ENCODE assay signal across 9 cellular contexts in genomic region chr6:32188381-32189081, GRCh38. TPM values are rescaled to one million over a fixed set of nuclear protein-coding genes. Genes with fewer than 3 reads are reported as not detected.
DNase-seq lines count a peak whose midpoint lies in the region; ATAC-seq, FAIRE-seq and TF ChIP-seq lines count a peak whose summit lies in the region.
"Had no signal": no experiment of that assay in that cellular context is flagged by ENCODE, and none has a peak within 500 bp of the region (broad histone marks: within the 10 kb centered on the region; RNA-seq: fewer than 3 reads in every experiment).

No MANE protein-coding gene starts in this region.

- H3K4me2 ChIP-seq in OCI-LY3 (ENCODE audit: low read length): peak overlapping the region; percentile 93
- peak overlapping the region; percentile 81 to 90 for H3K4me2 ChIP-seq in H1 (ENCODE audit: insufficient read depth in 1 of 2, low read depth in 2 of 2, low read length in 2 of 2)
- H3K4me2 ChIP-seq in neural progenitor cell: peak overlapping the region; percentile 99

- H3K27ac ChIP-seq in CD4-positive, CD25-positive, alpha-beta regulatory T cell (ENCODE audit: insufficient read depth, low read length, poor library complexity, severe bottlenecking): peak overlapping the region; percentile 88
- H3K27ac ChIP-seq in OCI-LY3 (ENCODE audit: low read length): peak overlapping the region; percentile 74
- H3K27ac ChIP-seq in H1 (ENCODE audit: low read depth, low read length): peak overlapping the region; percentile 54
- peak overlapping the region; percentile 66 for H3K27ac ChIP-seq in neural progenitor cell

- no peak for DNase-seq in CD4-positive, CD25-positive, alpha-beta regulatory T cell
- DNase-seq in H1 (ENCODE audit: low read depth in 1 of 2, low spot score in 2 of 2): no peak
- no peak for DNase-seq in neural progenitor cell (ENCODE audit: low spot score)
- DNase-seq in HK-2 (ENCODE audit: unreplicated experiment): no peak
- DNase-seq in NCI-H82 treated with DMSO at 0.1 percent for 48 hours (lab: John Stamatoyannopoulos, UW; ENCODE audit: unreplicated experiment): no peak
- DNase-seq: stimulated activated naive CD4-positive, alpha-beta T cell had no signal

- H4K8ac ChIP-seq in H1 (ENCODE audit: extremely low read depth, insufficient read depth, low read length): no peak overlapping the region

- H3K27me3 Mint-ChIP-seq in CD4-positive, CD25-positive, alpha-beta regulatory T cell: peaks cover 4% of the 10 kb centered on the region
- peaks cover 10% of the 10 kb centered on the region for H3K27me3 Mint-ChIP-seq in neural progenitor cell (ENCODE audit: insufficient read depth, low read depth)

- peaks cover 25% of the 10 kb centered on the region for H3K36me3 Mint-ChIP-seq in CD4-positive, CD25-positive, alpha-beta regulatory T cell
- peaks cover 13% of the 10 kb centered on the region for H3K36me3 Mint-ChIP-seq in neural progenitor cell

- H3K27me3 ChIP-seq in CD4-positive, CD25-positive, alpha-beta regulatory T cell (ENCODE audit: control insufficient read depth, insufficient read depth, low read length): no peaks in the 10 kb centered on the region
- H3K27me3 ChIP-seq in OCI-LY3 (ENCODE audit: low read depth, low read length) (no peaks in the 10 kb centered on the region), H1 (replicated peaks in 1 of 4; ENCODE audit: control insufficient read depth in 3 of 4, extremely low read depth in 1 of 4, insufficient read depth in 3 of 4, low read length in 3 of 4) (no peaks in the 10 kb centered on the region), neural progenitor cell (no peaks in the 10 kb centered on the region)

- peaks cover 2% of the 10 kb centered on the region for H3K79me1 ChIP-seq in H1 (ENCODE audit: low read depth, low read length)

- no peak overlapping the region for H3K56ac ChIP-seq in H1 (replicated peaks; ENCODE audit: insufficient read length, low read depth, low read length)

- H3K9me3 ChIP-seq in CD4-positive, CD25-positive, alpha-beta regulatory T cell (ENCODE audit: control insufficient read depth in 2 of 2, low read length in 2 of 2): no peaks in the 10 kb centered on the region
- H3K9me3 ChIP-seq in OCI-LY3 (ENCODE audit: insufficient read depth, low read length) (no peaks in the 10 kb centered on the region), H1 (ENCODE audit: insufficient read depth in 2 of 2, low read depth in 1 of 2, low read length in 1 of 2) (no peaks in the 10 kb centered on the region), neural progenitor cell (ENCODE audit: low read depth) (no peaks in the 10 kb centered on the region)

- peaks cover 5% of the 10 kb centered on the region for H3K23me2 ChIP-seq in H1 (ENCODE audit: low read depth, low read length)

- H2BK15ac ChIP-seq in H1 (ENCODE audit: low read length): no peak overlapping the region

- POLR2A ChIA-PET in H1 (lab: Charles Lee; ENCODE audit: partially characterized antibody): interaction anchor here (1.0 to 13.3 kb wide), 10 partner anchors 9 to 58 kb away, joined by 3 to 194 read pairs (median 3); partner anchors contain the start of genes AGPAT1, FKBPL, PRRT1 and RNF5

- no peak overlapping the region for H2BK12ac ChIP-seq in H1 (ENCODE audit: low read depth, low read length)

- peak overlapping the region; percentile 94 to 98 (median 96) for H3K4me3 Mint-ChIP-seq in CD4-positive, CD25-positive, alpha-beta regulatory T cell
- peak overlapping the region; percentile 93 for H3K4me3 Mint-ChIP-seq in neural progenitor cell

- peak overlapping the region; percentile 93 to 98 (median 97) for H3K27ac Mint-ChIP-seq in CD4-positive, CD25-positive, alpha-beta regulatory T cell
- H3K27ac Mint-ChIP-seq in neural progenitor cell: peak overlapping the region; percentile 96

- H2BK5ac ChIP-seq in H1 (ENCODE audit: low read depth, low read length): peak overlapping the region; percentile 52; the same call in 1 of the 2 replicates

- no peak for TF ChIP-seq POLR2A in H1 (IDR thresholded peaks at IDR 0.05; ENCODE audit: control extremely low read depth in 1 of 2, low read depth in 2 of 2, low read length in 2 of 2)

- TF ChIP-seq CTCF in OCI-LY3 (IDR thresholded peaks at IDR 0.05; ENCODE audit: low read depth, low read length): no peak
- no peak for TF ChIP-seq CTCF in H1 (IDR thresholded peaks at IDR 0.05; ENCODE audit: control extremely low read depth in 1 of 3, insufficient read depth in 1 of 3, low read depth in 1 of 3, low read length in 3 of 3)
- no peak for TF ChIP-seq CTCF in neural progenitor cell (IDR thresholded peaks at IDR 0.05)

- no peak overlapping the region for H2AK5ac ChIP-seq in H1 (ENCODE audit: low read depth, low read length)

- no peak overlapping the region for H2BK20ac ChIP-seq in H1 (ENCODE audit: low read length)

- peak overlapping the region; percentile 32 for H3K18ac ChIP-seq in H1 (ENCODE audit: extremely low read depth, low read length)

- peak overlapping the region; percentile 81 for H3K4me3 ChIP-seq in CD4-positive, CD25-positive, alpha-beta regulatory T cell (ENCODE audit: low read depth, low read length)
- peak overlapping the region; percentile 93 for H3K4me3 ChIP-seq in OCI-LY3 (ENCODE audit: low read length)
- H3K4me3 ChIP-seq in H1 (ENCODE audit: extremely low read depth in 1 of 4, insufficient read depth in 2 of 4, low read depth in 3 of 4, low read length in 4 of 4): peak overlapping the region; percentile 30 to 87 (median 64)
- H3K4me3 ChIP-seq in neural progenitor cell: peak overlapping the region; percentile 88

- WGBS in H1 (ENCODE audit: extremely low coverage in 1 of 2, insufficient coverage in 1 of 2, insufficient read length in 1 of 2, insufficient replicate concordance in 2 of 2, low coverage in 1 of 2, low lambda C conversion rate in 2 of 2, missing lambda C conversion rate in 1 of 2), 2 experiments: 71% methylated on average over 10 of the region's 13 CpGs; no CpG with 5 or more reads in 1 of the 2 experiments

- no peak overlapping the region for H3K4ac ChIP-seq in H1 (replicated peaks; ENCODE audit: insufficient read length, low read depth, low read length)

- TF ChIP-seq EP300 in H1 (IDR thresholded peaks at IDR 0.05; ENCODE audit: borderline replicate concordance in 1 of 2, low read depth in 2 of 2, low read length in 2 of 2): no peak

- H3F3A ChIP-seq in neural progenitor cell (ENCODE audit: low read depth): peaks cover 46% of the 10 kb centered on the region

- H2AFZ ChIP-seq in OCI-LY3 (ENCODE audit: low read depth, low read length): no peak overlapping the region
- H2AFZ ChIP-seq in H1 (ENCODE audit: low read length): no peak overlapping the region
- H2AFZ ChIP-seq in neural progenitor cell (replicated peaks): no peak overlapping the region

- H3K36me3 ChIP-seq in CD4-positive, CD25-positive, alpha-beta regulatory T cell (ENCODE audit: control insufficient read depth, insufficient read depth, low read length): peaks cover 21% of the 10 kb centered on the region
- H3K36me3 ChIP-seq in OCI-LY3 (replicated peaks; ENCODE audit: low read depth, low read length): peaks cover 20% of the 10 kb centered on the region
- peaks cover 2 to 18% (median 14%) of the 10 kb centered on the region in 4 experiments; a peak in 7 of 8 replicates for H3K36me3 ChIP-seq in H1 (ENCODE audit: control insufficient read depth in 2 of 4, insufficient read depth in 4 of 4, low read length in 3 of 4)
- H3K36me3 ChIP-seq in neural progenitor cell: no peaks in the 10 kb centered on the region

- no peak for TF ChIP-seq RAD21 in H1 (IDR thresholded peaks at IDR 0.05 in 1 of 2, conservative IDR thresholded peaks at IDR 0.05 in 1 of 2; ENCODE audit: low read depth in 2 of 2, low read length in 2 of 2)

- CTCF ChIA-PET in H1 (lab: Charles Lee; ENCODE audit: partially characterized antibody): interaction anchor here (0.5 to 3.2 kb wide), 9 partner anchors 9 to 71 kb away, joined by 3 to 13 read pairs (median 4); partner anchors contain the start of genes AGPAT1 and PRRT1

- H4K5ac ChIP-seq in H1 (ENCODE audit: insufficient read length, low read depth, low read length): no peak overlapping the region

- peaks cover 10 to 55% (median 43%) of the 10 kb centered on the region in 4 donors for H3K4me1 Mint-ChIP-seq in CD4-positive, CD25-positive, alpha-beta regulatory T cell
- H3K4me1 Mint-ChIP-seq in neural progenitor cell: peaks cover 58% of the 10 kb centered on the region

- H3K79me2 ChIP-seq in OCI-LY3 (ENCODE audit: low read length) (peaks cover 51% of the 10 kb centered on the region), H1 (ENCODE audit: control insufficient read depth in 1 of 2, insufficient read depth in 2 of 2, low read length in 2 of 2) (peaks cover 0 to 13% of the 10 kb centered on the region in 2 experiments; a peak in 2 of 4 replicates), neural progenitor cell (ENCODE audit: low read depth) (peaks cover 36% of the 10 kb centered on the region)

- H3K14ac ChIP-seq in H1 (ENCODE audit: insufficient read length): no peak overlapping the region

- H3K9me3 Mint-ChIP-seq in CD4-positive, CD25-positive, alpha-beta regulatory T cell: no peaks in the 10 kb centered on the region
- H3K9me3 Mint-ChIP-seq in neural progenitor cell: no peaks in the 10 kb centered on the region

- FAIRE-seq in H1 (lab: Jason Lieb, UNC): no peak

- ATAC-seq in CD4-positive, CD25-positive, alpha-beta regulatory T cell (ENCODE audit: low read depth in 2 of 2): no peak
- no peak for ATAC-seq in HG02763 (IDR thresholded peaks at IDR 0.05; ENCODE audit: unreplicated experiment)
- no peak for ATAC-seq in GM18870 (IDR thresholded peaks at IDR 0.05; ENCODE audit: unreplicated experiment)

- no peak overlapping the region for H3K23ac ChIP-seq in H1 (ENCODE audit: insufficient read length)

- H3K4me1 ChIP-seq in CD4-positive, CD25-positive, alpha-beta regulatory T cell (ENCODE audit: control insufficient read depth, insufficient read depth, low read length, poor library complexity, severe bottlenecking): peaks cover 62% of the 10 kb centered on the region
- peaks cover 49% of the 10 kb centered on the region for H3K4me1 ChIP-seq in OCI-LY3 (ENCODE audit: low read length)
- peaks cover 0 to 26% (median 16%) of the 10 kb centered on the region in 4 experiments; a peak in 6 of 7 replicates for H3K4me1 ChIP-seq in H1 (replicated peaks in 1 of 4; ENCODE audit: control insufficient read depth in 3 of 4, insufficient read depth in 4 of 4, low read length in 3 of 4)
- peaks cover 20% of the 10 kb centered on the region for H3K4me1 ChIP-seq in neural progenitor cell

- H4K91ac ChIP-seq in H1 (replicated peaks; ENCODE audit: insufficient read length, low read length): peak overlapping the region; percentile 7

- H4K20me1 ChIP-seq in OCI-LY3 (ENCODE audit: insufficient read depth, low read length): no peaks in the 10 kb centered on the region
- peaks cover 0 to 3% of the 10 kb centered on the region in 2 experiments for H4K20me1 ChIP-seq in H1 (replicated peaks in 1 of 2; ENCODE audit: control insufficient read depth in 1 of 2, insufficient read depth in 2 of 2, low read length in 2 of 2)
- H4K20me1 ChIP-seq in neural progenitor cell (ENCODE audit: low read depth): peaks cover 27% of the 10 kb centered on the region

- peak overlapping the region; percentile 90 for H3K9ac ChIP-seq in OCI-LY3 (ENCODE audit: low read length)
- H3K9ac ChIP-seq in H1 (replicated peaks in 1 of 4; ENCODE audit: extremely low read depth in 1 of 4, low read depth in 3 of 4, low read length in 3 of 4): peak overlapping the region in 2 of 4 experiments; percentile 44 to 69; a peak in 4 of 7 replicates
- peak overlapping the region; percentile 59 for H3K9ac ChIP-seq in neural progenitor cell

- no peak overlapping the region for H2BK120ac ChIP-seq in H1 (replicated peaks; ENCODE audit: low read depth, low read length)

RNA-seq across cellular contexts. Expression of gene PBX2, which starts 1.5 kb away (rescaled TPM):
- total RNA-seq in CD4-positive, CD25-positive, alpha-beta regulatory T cell: 106 TPM
- 1 to 10 TPM; 1.7 to 2.7 (median 1.9) TPM for polyA plus RNA-seq in CD4-positive, CD25-positive, alpha-beta regulatory T cell
- 130 and 133 TPM in 2 replicates for total RNA-seq in H1 (2021; fragmentation: NEBNext Ultra II Directional; extraction: Animal tissue kit (Norgen Biotek cat#: 25700))
- polyA plus RNA-seq in H1 (2011; rRNA removed): 102 and 109 TPM in 2 replicates
- 124 TPM for polyA plus RNA-seq in H1 (2011; cell fraction: cytosol; rRNA removed)
- polyA plus RNA-seq in H1 (2011; cell fraction: nucleus; rRNA removed): 287 TPM
- 114 to 152 TPM (median 137 TPM) in 4 replicates for polyA plus RNA-seq in H1 (2012, experiment 1 of 2)
- 73.3 TPM for polyA plus RNA-seq in H1 (2012, experiment 2 of 2)
- polyA plus RNA-seq in H1 (2013, experiment 1 of 2): 77.2 TPM
- polyA plus RNA-seq in H1 (2013, experiment 2 of 2): 72.5 TPM
- polyA minus RNA-seq in H1 (2011; rRNA and poly(A)+ RNA removed): 105 and 121 TPM in 2 replicates
- polyA minus RNA-seq in H1 (2011; cell fraction: cytosol; rRNA and poly(A)+ RNA removed): 63.4 TPM
- 68.9 TPM for polyA minus RNA-seq in H1 (2011; cell fraction: nucleus; rRNA and poly(A)+ RNA removed)
- total RNA-seq in neural progenitor cell (ENCODE audit: low replicate concordance): 53.3 and 114 TPM in 2 replicates

RNA-seq across cellular contexts. Expression of gene GPSM3, which starts 3.9 kb away (rescaled TPM):
- 202 TPM for total RNA-seq in CD4-positive, CD25-positive, alpha-beta regulatory T cell
- 100 to 1,000 TPM in 2 of 4 donors, 10 to 100 TPM in 2; 82.4 to 109 (median 96.1) TPM for polyA plus RNA-seq in CD4-positive, CD25-positive, alpha-beta regulatory T cell
- total RNA-seq in H1 (2021; fragmentation: NEBNext Ultra II Directional; extraction: Animal tissue kit (Norgen Biotek cat#: 25700)): 6.0 and 6.6 TPM in 2 replicates
- polyA plus RNA-seq in H1 (2011; rRNA removed): 9.8 and 10.6 TPM in 2 replicates
- polyA plus RNA-seq in H1 (2011; cell fraction: cytosol; rRNA removed): 6.9 TPM
- polyA plus RNA-seq in H1 (2011; cell fraction: nucleus; rRNA removed): 10.3 TPM
- polyA plus RNA-seq in H1 (2012, experiment 1 of 2): 6.3 to 10.7 TPM (median 8.7 TPM) in 4 replicates
- 10.1 TPM for polyA plus RNA-seq in H1 (2012, experiment 2 of 2)
- polyA plus RNA-seq in H1 (2013, experiment 1 of 2): 6.8 TPM
- polyA plus RNA-seq in H1 (2013, experiment 2 of 2): 5.9 TPM
- polyA minus RNA-seq in H1 (2011; rRNA and poly(A)+ RNA removed): 2.2 and 2.8 TPM in 2 replicates
- 3.4 TPM for polyA minus RNA-seq in H1 (2011; cell fraction: cytosol; rRNA and poly(A)+ RNA removed)
- polyA minus RNA-seq in H1 (2011; cell fraction: nucleus; rRNA and poly(A)+ RNA removed): 2.4 TPM
- total RNA-seq in neural progenitor cell (ENCODE audit: low replicate concordance): 3.4 and 4.5 TPM in 2 replicates

RNA-seq across cellular contexts. Expression of gene AGER, which starts 4.5 kb away (rescaled TPM):
- total RNA-seq in CD4-positive, CD25-positive, alpha-beta regulatory T cell: 27.8 TPM
- polyA plus RNA-seq in CD4-positive, CD25-positive, alpha-beta regulatory T cell: under 1 TPM in 2 of 4 donors, not detected in 2; 0.44 to 0.52 TPM
- 9.6 and 10.9 TPM in 2 replicates for total RNA-seq in H1 (2021; fragmentation: NEBNext Ultra II Directional; extraction: Animal tissue kit (Norgen Biotek cat#: 25700))
- 3.8 and 5.5 TPM in 2 replicates for polyA plus RNA-seq in H1 (2011; rRNA removed)
- 7.7 TPM for polyA plus RNA-seq in H1 (2011; cell fraction: cytosol; rRNA removed)
- polyA plus RNA-seq in H1 (2011; cell fraction: nucleus; rRNA removed): 72.9 TPM
- polyA plus RNA-seq in H1 (2012, experiment 1 of 2): 13.2 to 17.1 TPM (median 14.7 TPM) in 4 replicates
- polyA plus RNA-seq in H1 (2012, experiment 2 of 2): 7.8 TPM
- 9.7 TPM for polyA plus RNA-seq in H1 (2013, experiment 1 of 2)
- 8.4 TPM for polyA plus RNA-seq in H1 (2013, experiment 2 of 2)
- polyA minus RNA-seq in H1 (2011; rRNA and poly(A)+ RNA removed): 1.5 and 2.4 TPM in 2 replicates
- polyA minus RNA-seq in H1 (2011; cell fraction: cytosol; rRNA and poly(A)+ RNA removed): 2.1 TPM
- 6.9 TPM for polyA minus RNA-seq in H1 (2011; cell fraction: nucleus; rRNA and poly(A)+ RNA removed)
- 1.1 and 1.4 TPM in 2 replicates for total RNA-seq in neural progenitor cell (ENCODE audit: low replicate concordance)

RNA-seq across cellular contexts. Expression of gene RNF5, which starts 10.3 kb away (rescaled TPM):
- 30.0 TPM for total RNA-seq in CD4-positive, CD25-positive, alpha-beta regulatory T cell
- polyA plus RNA-seq in CD4-positive, CD25-positive, alpha-beta regulatory T cell: 100 to 1,000 TPM; 117 to 135 (median 131) TPM
- 90.0 and 90.3 TPM in 2 replicates for total RNA-seq in H1 (2021; fragmentation: NEBNext Ultra II Directional; extraction: Animal tissue kit (Norgen Biotek cat#: 25700))
- polyA plus RNA-seq in H1 (2011; rRNA removed): 145 and 158 TPM in 2 replicates
- 172 TPM for polyA plus RNA-seq in H1 (2011; cell fraction: cytosol; rRNA removed)
- 63.3 TPM for polyA plus RNA-seq in H1 (2011; cell fraction: nucleus; rRNA removed)
- 94.2 to 175 TPM (median 145 TPM) in 4 replicates for polyA plus RNA-seq in H1 (2012, experiment 1 of 2)
- polyA plus RNA-seq in H1 (2012, experiment 2 of 2): 192 TPM
- 89.0 TPM for polyA plus RNA-seq in H1 (2013, experiment 1 of 2)
- 93.6 TPM for polyA plus RNA-seq in H1 (2013, experiment 2 of 2)
- 34.5 and 36.0 TPM in 2 replicates for polyA minus RNA-seq in H1 (2011; rRNA and poly(A)+ RNA removed)
- polyA minus RNA-seq in H1 (2011; cell fraction: cytosol; rRNA and poly(A)+ RNA removed): 30.4 TPM
- 18.5 TPM for polyA minus RNA-seq in H1 (2011; cell fraction: nucleus; rRNA and poly(A)+ RNA removed)
- 129 and 169 TPM in 2 replicates for total RNA-seq in neural progenitor cell (ENCODE audit: low replicate concordance)

RNA-seq across cellular contexts. Expression of gene AGPAT1, which starts 12.6 kb away (rescaled TPM):
- total RNA-seq in CD4-positive, CD25-positive, alpha-beta regulatory T cell: 23.9 TPM
- 10 to 100 TPM; 11.8 to 15.2 (median 14.3) TPM for polyA plus RNA-seq in CD4-positive, CD25-positive, alpha-beta regulatory T cell
- total RNA-seq in H1 (2021; fragmentation: NEBNext Ultra II Directional; extraction: Animal tissue kit (Norgen Biotek cat#: 25700)): 96.0 and 101 TPM in 2 replicates
- 222 and 287 TPM in 2 replicates for polyA plus RNA-seq in H1 (2011; rRNA removed)
- polyA plus RNA-seq in H1 (2011; cell fraction: cytosol; rRNA removed): 133 TPM
- polyA plus RNA-seq in H1 (2011; cell fraction: nucleus; rRNA removed): 189 TPM
- 118 to 136 TPM (median 128 TPM) in 4 replicates for polyA plus RNA-seq in H1 (2012, experiment 1 of 2)
- polyA plus RNA-seq in H1 (2012, experiment 2 of 2): 145 TPM
- polyA plus RNA-seq in H1 (2013, experiment 1 of 2): 100 TPM
- polyA plus RNA-seq in H1 (2013, experiment 2 of 2): 108 TPM
- 149 and 233 TPM in 2 replicates for polyA minus RNA-seq in H1 (2011; rRNA and poly(A)+ RNA removed)
- polyA minus RNA-seq in H1 (2011; cell fraction: cytosol; rRNA and poly(A)+ RNA removed): 107 TPM
- polyA minus RNA-seq in H1 (2011; cell fraction: nucleus; rRNA and poly(A)+ RNA removed): 64.9 TPM
- 46.9 and 105 TPM in 2 replicates for total RNA-seq in neural progenitor cell (ENCODE audit: low replicate concordance)

Comparison
In these comparisons a context has a peak if more than half of its experiments do, and no peak if none do; other contexts are left out.
1. RNA of gene GPSM3, which starts 3.9 kb away (total RNA-seq): 202 TPM in CD4-positive, CD25-positive, alpha-beta regulatory T cell (single experiment); 6.0 to 6.6 TPM in H1 and 3.4 to 4.5 TPM in neural progenitor cell; every median in the first group is over 10 times any median in the second.
2. Peak in every context shown above with its lines, with median percentiles within 50 percentile points of each other: H3K27ac ChIP-seq, H3K4me3 ChIP-seq and H3K4me2 ChIP-seq.